Comparison of ENCODE assay signal across 8 cellular contexts in the genomic region with DNA sequence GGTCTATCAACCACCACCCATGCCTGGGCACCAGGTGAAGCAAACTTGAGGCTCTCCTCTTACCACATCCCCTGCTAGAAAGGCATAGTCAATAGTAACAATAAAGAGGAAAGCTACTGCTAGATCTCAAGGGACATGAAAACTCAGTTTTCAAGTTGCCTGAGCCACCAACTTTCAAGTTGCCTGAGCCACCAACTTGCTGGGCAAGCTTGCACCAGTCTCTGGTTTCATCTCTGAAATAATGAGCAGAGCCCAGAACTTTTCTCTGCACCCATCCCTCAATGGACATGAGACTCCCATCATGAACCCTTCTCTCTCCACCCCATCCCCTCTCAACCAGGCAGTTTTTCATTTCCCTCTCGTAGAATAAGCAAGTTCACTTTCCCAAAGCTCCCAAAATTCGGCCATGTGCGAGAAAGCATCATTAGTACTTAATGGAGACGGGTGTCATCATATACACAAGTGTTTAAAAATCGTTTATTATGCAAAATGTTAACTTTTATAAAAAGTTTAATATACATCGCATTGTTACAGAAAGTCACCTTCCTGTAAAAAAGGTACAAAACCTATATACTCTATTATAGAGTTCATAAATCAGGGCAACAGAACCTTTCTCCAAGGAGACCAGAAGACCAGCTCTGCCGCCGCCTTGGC. TPM values are rescaled to one million over a fixed set of nuclear protein-coding genes. Genes with fewer than 3 reads are reported as not detected.
DNase-seq lines count a peak whose midpoint lies in the region; ATAC-seq and TF ChIP-seq lines count a peak whose summit lies in the region.

No MANE protein-coding gene starts in this region.

- intact Hi-C loops in sigmoid colon (cut with DNase I), result loop anchor here (5.0 kb wide), 1 partner anchor 380 kb away; no protein-coding TSS in a partner anchor

- TF ChIP-seq CTCF in GM12864 (IDR thresholded peaks at IDR 0.05; ENCODE audit: low read depth, low read length, missing control alignments) (no peak), fibroblast of mammary gland (conservative IDR thresholded peaks at IDR 0.05; ENCODE audit: control insufficient read depth, insufficient read depth, low read depth, low read length) (no peak), sigmoid colon (IDR thresholded peaks at IDR 0.05) (no peak)

- H3K4me3 ChIP-seq in GM12864 (ENCODE audit: low read depth, low read length) (peak overlapping the region; percentile 84), fibroblast of mammary gland (ENCODE audit: control insufficient read depth, low read depth, low read length) (peak overlapping the region; percentile 93), sigmoid colon (peak overlapping the region; percentile 62 to 74 (median 68))

- no peak for TF ChIP-seq POLR2A in sigmoid colon (IDR thresholded peaks at IDR 0.05)

- CTCF ChIA-PET in T-cell (lab: Charles Lee), result interaction anchor here in 1 of 2 donors (3.5 kb wide), 1 partner anchor 79 kb away, joined by 31 read pairs; no protein-coding TSS in a partner anchor

- H3K27ac Mint-ChIP-seq in T-cell, result peak overlapping the region; percentile 87 to 89

- peaks cover 8% of the 10 kb centered on the region for H3K36me3 Mint-ChIP-seq in T-cell

- H3K4me1 ChIP-seq in sigmoid colon, result peaks cover 0 to 77% (median 72%) of the 10 kb centered on the region in 4 donors

- DNase-seq in GM12864 (ENCODE audit: low read depth) (no peak), T-cell (peak in 1 of 34 experiments; percentile 12), fibroblast of mammary gland (ENCODE audit: low read depth) (no peak), sigmoid colon (no peak), ecto neural progenitor cell (ENCODE audit: low spot score) (no peak), NCI-H128 (lab: John Stamatoyannopoulos, UW; ENCODE audit: unreplicated experiment) (no peak)

- WGBS in sigmoid colon, 2 donors, result 8 to 39% methylated on average over 8 of the region's 8 CpGs

- H3K4me3 Mint-ChIP-seq in T-cell, result peak overlapping the region; percentile 85 to 96 (median 95)

- no peaks in the 10 kb centered on the region for H3K36me3 ChIP-seq in sigmoid colon

- no peaks in the 10 kb centered on the region for H3K9me3 ChIP-seq in sigmoid colon

- no peaks in the 10 kb centered on the region for H3K9me3 Mint-ChIP-seq in T-cell

- no peaks in the 10 kb centered on the region for H3K27me3 Mint-ChIP-seq in T-cell

- POLR2A ChIA-PET in T-cell (lab: Charles Lee), result interaction anchor here in 1 of 2 donors (0.6 kb wide), 1 partner anchor 14 kb away, joined by 4 read pairs; no protein-coding TSS in a partner anchor

- peak overlapping the region; percentile 89 to 96 (median 96) for H3K27ac ChIP-seq in sigmoid colon

- no peak for TF ChIP-seq EP300 in sigmoid colon (IDR thresholded peaks at IDR 0.05)

- no peaks in the 10 kb centered on the region for H3K27me3 ChIP-seq in sigmoid colon

- H3K4me1 Mint-ChIP-seq in T-cell, result peaks cover 67 to 76% (median 74%) of the 10 kb centered on the region in 3 donors

- no peak for ATAC-seq in T-cell (replicated peaks in 1 of 4)
- no peak for ATAC-seq in HG02973 (IDR thresholded peaks at IDR 0.05; ENCODE audit: unreplicated experiment)
- ATAC-seq in HG03457 (IDR thresholded peaks at IDR 0.05; ENCODE audit: unreplicated experiment), result no peak

RNA-seq across cellular contexts. Expression of a gene that starts 1.7 kb away (rescaled TPM):
- 10 to 100 TPM; 20.7 to 99.7 (median 81.3) TPM for total RNA-seq in T-cell
- 100 to 1,000 TPM in 2 of 4 donors, 10 to 100 TPM in 2; 72.1 to 144 (median 92.6) TPM for total RNA-seq in sigmoid colon
- polyA plus RNA-seq in sigmoid colon, result 100 to 1,000 TPM; 114 to 232 (median 220) TPM

RNA-seq across cellular contexts. Expression of a gene that starts 26.6 kb away (rescaled TPM):
- total RNA-seq in T-cell (1 to 10 TPM; 1.7 to 3.1 (median 2.5) TPM), sigmoid colon (under 1 TPM in 2 of 4 donors, not detected in 2; 0.14 to 0.28 TPM)
- 10 to 100 TPM in 1 of 3 donors, 1 to 10 TPM in 2; 2.4 to 10.6 (median 6.0) TPM for polyA plus RNA-seq in sigmoid colon
